9 cellular contexts compared by ENCODE assay signal in genomic region chr6:27836783-27837635, GRCh38.
DNase-seq lines count a peak whose midpoint lies in the region; ATAC-seq and TF ChIP-seq lines count a peak whose summit lies in the region.
"Had no signal": no experiment of that assay in that cellular context is flagged by ENCODE, and none has a peak within 500 bp of the region (broad histone marks: within the 10 kb centered on the region; RNA-seq: fewer than 3 reads in every experiment).

No MANE protein-coding gene starts in this region.

- no peak overlapping the region for H3K4me3 Mint-ChIP-seq in CD8-positive, alpha-beta T cell
- no peak overlapping the region for H3K4me3 Mint-ChIP-seq in activated T-cell treated with anti-CD3 and anti-CD28 coated beads, Interleukin-2, amount 50 U/mL, for 4 hours
- H3K4me3 Mint-ChIP-seq in naive thymus-derived CD8-positive, alpha-beta T cell, result no peak overlapping the region
- H3K4me3 Mint-ChIP-seq: T-helper 1 cell treated with Interleukin-12 subunit alpha and Interleukin-12 subunit beta and Interleukin-4 antibody, amounts not matched to agents 30 μg/mL and 1 μg/mL, for 36 hours had no signal

- intact Hi-C loops in CD8-positive, alpha-beta T cell (cut with DNase I, micrococcal nuclease), result loop anchor here (1.0 to 10.0 kb wide), 8 partner anchors 12 to 1805 kb away; partner anchors contain the start of genes ZNF165 (in 1 of the 2) and ZNF184 (in 1 of the 2)

- peak; percentile 55 for ATAC-seq in CD8-positive, alpha-beta T cell
- peak; percentile 32 for ATAC-seq in GM19455 (IDR thresholded peaks at IDR 0.05; ENCODE audit: unreplicated experiment)
- ATAC-seq in activated T-cell treated with anti-CD3 and anti-CD28 coated beads, Interleukin-2, amount 50 U/mL, for 4 hours, result peak; percentile 60 to 66
- ATAC-seq in naive thymus-derived CD8-positive, alpha-beta T cell, result peak; percentile 41 to 49

- peaks cover 4% of the 10 kb centered on the region; the same call in 1 of the 2 replicates for H3F3A ChIP-seq in OCI-LY1 (ENCODE audit: insufficient read depth, low read length)

- H3K9me2 ChIP-seq in OCI-LY1 (ENCODE audit: low read depth, low read length), result no peaks in the 10 kb centered on the region

- H3K27ac ChIP-seq in CD8-positive, alpha-beta T cell (ENCODE audit: low read depth, low read length), result peak overlapping the region; percentile 98
- H3K27ac ChIP-seq in OCI-LY1 (ENCODE audit: low read depth, low read length, poor library complexity, severe bottlenecking) (peak overlapping the region; percentile 100), urinary bladder (ENCODE audit: low read depth) (peak overlapping the region; percentile 95)

- H4K20me1 ChIP-seq in OCI-LY1 (ENCODE audit: insufficient read depth, low read length), result no peaks in the 10 kb centered on the region

- no peak for TF ChIP-seq CTCF in CD8-positive, alpha-beta T cell (IDR thresholded peaks at IDR 0.05)
- TF ChIP-seq CTCF in OCI-LY1 (IDR thresholded peaks at IDR 0.05; ENCODE audit: low read length), result no peak
- TF ChIP-seq CTCF in fibroblast of pulmonary artery (IDR thresholded peaks at IDR 0.05; ENCODE audit: low read length, missing control alignments), result no peak

- no peaks in the 10 kb centered on the region for H3K27me3 ChIP-seq in CD8-positive, alpha-beta T cell (ENCODE audit: insufficient read depth, low read length)
- H3K27me3 ChIP-seq in OCI-LY1 (ENCODE audit: insufficient read depth, low read length), result no peaks in the 10 kb centered on the region

- peaks cover 35% of the 10 kb centered on the region for H3K4me1 ChIP-seq in CD8-positive, alpha-beta T cell (ENCODE audit: insufficient read depth, low read length)
- H3K4me1 ChIP-seq in OCI-LY1 (ENCODE audit: insufficient read depth, low read length, severe bottlenecking) (peaks cover 49% of the 10 kb centered on the region), urinary bladder (ENCODE audit: insufficient read depth) (no peaks in the 10 kb centered on the region)

- peak in 6 of 7 experiments; percentile 41 to 72 (median 60) for DNase-seq in CD8-positive, alpha-beta T cell
- DNase-seq in KBM-7 (peak; percentile 89), fibroblast of pulmonary artery (ENCODE audit: low read depth) (peak; percentile 89)
- DNase-seq in activated T-cell treated with anti-CD3 and anti-CD28 coated beads, Interleukin-2, amount 50 U/mL, for 4 hours, result peak; percentile 35
- DNase-seq in naive thymus-derived CD8-positive, alpha-beta T cell, result peak; percentile 33 to 85 (median 68)

- peak overlapping the region; percentile 81 for H3K4me2 ChIP-seq in OCI-LY1 (ENCODE audit: low read length)

- in situ Hi-C loops in KBM-7 (cut with MboI; ENCODE audit: low pct_unique_long_range_greater_than_20kb, low sequenced_read_pairs), result no loop called here

- H3K79me2 ChIP-seq in OCI-LY1 (ENCODE audit: insufficient read depth, low read length), result no peaks in the 10 kb centered on the region

- POLR2A ChIA-PET in CD8-positive, alpha-beta T cell (lab: Charles Lee), result interaction anchor here (0.8 to 10.7 kb wide), 49 partner anchors 8 to 1819 kb away, joined by 3 to 746 read pairs (median 11); partner anchors contain the start of genes ZNF184 and ZSCAN26
- POLR2A ChIA-PET in naive thymus-derived CD8-positive, alpha-beta T cell (lab: Charles Lee), result interaction anchor here (0.8 to 11.6 kb wide), 44 partner anchors 8 to 1816 kb away, joined by 3 to 793 read pairs (median 6); partner anchors contain the start of genes HMGN4 and ZNF184

- H3K9me3 ChIP-seq in CD8-positive, alpha-beta T cell (ENCODE audit: low read length), result no peaks in the 10 kb centered on the region
- no peaks in the 10 kb centered on the region for H3K9me3 ChIP-seq in OCI-LY1 (ENCODE audit: low read length)

- no peaks in the 10 kb centered on the region for H3K36me3 Mint-ChIP-seq in CD8-positive, alpha-beta T cell
- H3K36me3 Mint-ChIP-seq in activated T-cell treated with anti-CD3 and anti-CD28 coated beads, Interleukin-2, amount 50 U/mL, for 4 hours (ENCODE audit: insufficient read depth), result no peaks in the 10 kb centered on the region
- no peaks in the 10 kb centered on the region for H3K36me3 Mint-ChIP-seq in naive thymus-derived CD8-positive, alpha-beta T cell

- peak overlapping the region; percentile 100 for H3K9ac ChIP-seq in OCI-LY1 (ENCODE audit: low read length)

- no peak overlapping the region for H3K27ac Mint-ChIP-seq in CD8-positive, alpha-beta T cell
- H3K27ac Mint-ChIP-seq in naive thymus-derived CD8-positive, alpha-beta T cell, result no peak overlapping the region
- H3K27ac Mint-ChIP-seq: T-helper 1 cell treated with Interleukin-12 subunit alpha and Interleukin-12 subunit beta and Interleukin-4 antibody, amounts not matched to agents 30 μg/mL and 1 μg/mL, for 36 hours had no signal

- H3K27me3 Mint-ChIP-seq in CD8-positive, alpha-beta T cell (ENCODE audit: low read depth), result peaks cover 7% of the 10 kb centered on the region
- H3K27me3 Mint-ChIP-seq in activated T-cell treated with anti-CD3 and anti-CD28 coated beads, Interleukin-2, amount 50 U/mL, for 4 hours (ENCODE audit: low read depth), result peaks cover 8% of the 10 kb centered on the region
- peaks cover 0 to 8% (median 0%) of the 10 kb centered on the region in 5 donors for H3K27me3 Mint-ChIP-seq in naive thymus-derived CD8-positive, alpha-beta T cell

- no peaks in the 10 kb centered on the region for H3K9me3 Mint-ChIP-seq in CD8-positive, alpha-beta T cell
- H3K9me3 Mint-ChIP-seq in activated T-cell treated with anti-CD3 and anti-CD28 coated beads, Interleukin-2, amount 50 U/mL, for 4 hours, result no peaks in the 10 kb centered on the region
- H3K9me3 Mint-ChIP-seq in naive thymus-derived CD8-positive, alpha-beta T cell, result no peaks in the 10 kb centered on the region
- H3K9me3 Mint-ChIP-seq: T-helper 1 cell treated with Interleukin-12 subunit alpha and Interleukin-12 subunit beta and Interleukin-4 antibody, amounts not matched to agents 30 μg/mL and 1 μg/mL, for 36 hours had no signal

- peaks cover 21% of the 10 kb centered on the region for H3K4me1 Mint-ChIP-seq in CD8-positive, alpha-beta T cell (ENCODE audit: low read depth)
- peaks cover 23% of the 10 kb centered on the region for H3K4me1 Mint-ChIP-seq in activated T-cell treated with anti-CD3 and anti-CD28 coated beads, Interleukin-2, amount 50 U/mL, for 4 hours (ENCODE audit: low read depth)
- peaks cover 8 to 36% (median 18%) of the 10 kb centered on the region in 4 donors for H3K4me1 Mint-ChIP-seq in naive thymus-derived CD8-positive, alpha-beta T cell

- peak overlapping the region; percentile 76 for H3K4me3 ChIP-seq in CD8-positive, alpha-beta T cell (ENCODE audit: low read depth, low read length)
- H3K4me3 ChIP-seq in OCI-LY1 (ENCODE audit: low read depth, low read length, poor library complexity, severe bottlenecking) (peak overlapping the region; percentile 89), fibroblast of pulmonary artery (replicated peaks; ENCODE audit: low read depth, low read length) (peak overlapping the region; percentile 67), urinary bladder (ENCODE audit: low read depth, low read length) (peak overlapping the region; percentile 68)

- WGBS in urinary bladder, result under 1% methylated on average over 25 of the region's 25 CpGs

- CTCF ChIA-PET in CD8-positive, alpha-beta T cell (lab: Charles Lee), result interaction anchor here (0.9 to 6.9 kb wide), 15 partner anchors 12 to 1805 kb away, joined by 3 to 92 read pairs (median 4); a partner anchor contains a TSS

- no peak overlapping the region for H2AFZ ChIP-seq in OCI-LY1 (ENCODE audit: low read length)

- no peaks in the 10 kb centered on the region for H3K36me3 ChIP-seq in CD8-positive, alpha-beta T cell (ENCODE audit: insufficient read depth, low read length)
- H3K36me3 ChIP-seq in OCI-LY1 (ENCODE audit: insufficient read depth, low read length) (no peaks in the 10 kb centered on the region), urinary bladder (ENCODE audit: insufficient read depth) (no peaks in the 10 kb centered on the region)

Comparison
In these comparisons a context has a peak if more than half of its experiments do, and no peak if none do; other contexts are left out.
1. Peak in every context shown above with its lines: DNase-seq, ATAC-seq, H3K4me3 ChIP-seq and H3K27ac ChIP-seq.
2. DNase-seq: peak in every context shown above with its lines; median percentile 89 in KBM-7; 89 in fibroblast of pulmonary artery; 68 in naive thymus-derived CD8-positive, alpha-beta T cell; 60 in CD8-positive, alpha-beta T cell; 35 in activated T-cell treated with anti-CD3 and anti-CD28 coated beads, Interleukin-2, amount 50 U/mL, for 4 hours.